In the genomic region with DNA sequence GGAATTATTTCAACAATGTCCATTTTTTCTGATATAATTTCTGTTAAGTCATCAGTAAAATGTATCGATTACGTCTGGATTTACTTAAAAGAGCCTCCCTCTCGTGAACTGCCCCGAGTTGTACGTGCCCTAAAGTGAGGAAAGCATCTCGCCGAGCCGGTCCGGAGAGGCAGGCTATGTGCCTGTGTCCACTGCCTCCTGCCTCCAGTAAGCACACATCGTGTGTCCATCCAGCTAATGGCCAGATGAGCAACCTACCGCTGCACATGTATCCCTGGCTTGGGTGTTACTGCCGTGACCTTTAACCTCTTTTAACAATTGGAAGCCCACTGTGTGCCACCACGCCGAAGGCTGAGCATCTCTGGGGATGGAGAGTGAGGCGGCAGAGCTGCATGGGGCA, we compare ENCODE assay signal across 3 cellular contexts.
TF ChIP-seq lines count a peak whose summit lies in the region.

No MANE protein-coding gene starts in this region.

TF ChIP-seq in HepG2, 621 proteins besides CTCF, POLR2A, EP300 and RAD21:
- TF ChIP-seq ZNF230 (CRISPR knock-in tag; IDR thresholded peaks at IDR 0.05) = no peak
- TF ChIP-seq MAFK (conservative IDR thresholded peaks at IDR 0.05 in 1 of 2, IDR thresholded peaks at IDR 0.05 in 1 of 2; ENCODE audit: low read length in 2 of 2) = peak in 1 of 2 experiments; percentile 13; a peak in 1 of 4 replicates
- TF ChIP-seq MAFF (IDR thresholded peaks at IDR 0.05; ENCODE audit: low read depth, low read length) = 0 out of 2 replicates have a peak, but pooled peaks have one; percentile 3
TF ChIP-seq in HepG2: peak in this region for 2.

TF ChIP-seq in WTC11, 78 proteins besides CTCF, POLR2A, EP300 and RAD21:
- TF ChIP-seq, protein P1, sequence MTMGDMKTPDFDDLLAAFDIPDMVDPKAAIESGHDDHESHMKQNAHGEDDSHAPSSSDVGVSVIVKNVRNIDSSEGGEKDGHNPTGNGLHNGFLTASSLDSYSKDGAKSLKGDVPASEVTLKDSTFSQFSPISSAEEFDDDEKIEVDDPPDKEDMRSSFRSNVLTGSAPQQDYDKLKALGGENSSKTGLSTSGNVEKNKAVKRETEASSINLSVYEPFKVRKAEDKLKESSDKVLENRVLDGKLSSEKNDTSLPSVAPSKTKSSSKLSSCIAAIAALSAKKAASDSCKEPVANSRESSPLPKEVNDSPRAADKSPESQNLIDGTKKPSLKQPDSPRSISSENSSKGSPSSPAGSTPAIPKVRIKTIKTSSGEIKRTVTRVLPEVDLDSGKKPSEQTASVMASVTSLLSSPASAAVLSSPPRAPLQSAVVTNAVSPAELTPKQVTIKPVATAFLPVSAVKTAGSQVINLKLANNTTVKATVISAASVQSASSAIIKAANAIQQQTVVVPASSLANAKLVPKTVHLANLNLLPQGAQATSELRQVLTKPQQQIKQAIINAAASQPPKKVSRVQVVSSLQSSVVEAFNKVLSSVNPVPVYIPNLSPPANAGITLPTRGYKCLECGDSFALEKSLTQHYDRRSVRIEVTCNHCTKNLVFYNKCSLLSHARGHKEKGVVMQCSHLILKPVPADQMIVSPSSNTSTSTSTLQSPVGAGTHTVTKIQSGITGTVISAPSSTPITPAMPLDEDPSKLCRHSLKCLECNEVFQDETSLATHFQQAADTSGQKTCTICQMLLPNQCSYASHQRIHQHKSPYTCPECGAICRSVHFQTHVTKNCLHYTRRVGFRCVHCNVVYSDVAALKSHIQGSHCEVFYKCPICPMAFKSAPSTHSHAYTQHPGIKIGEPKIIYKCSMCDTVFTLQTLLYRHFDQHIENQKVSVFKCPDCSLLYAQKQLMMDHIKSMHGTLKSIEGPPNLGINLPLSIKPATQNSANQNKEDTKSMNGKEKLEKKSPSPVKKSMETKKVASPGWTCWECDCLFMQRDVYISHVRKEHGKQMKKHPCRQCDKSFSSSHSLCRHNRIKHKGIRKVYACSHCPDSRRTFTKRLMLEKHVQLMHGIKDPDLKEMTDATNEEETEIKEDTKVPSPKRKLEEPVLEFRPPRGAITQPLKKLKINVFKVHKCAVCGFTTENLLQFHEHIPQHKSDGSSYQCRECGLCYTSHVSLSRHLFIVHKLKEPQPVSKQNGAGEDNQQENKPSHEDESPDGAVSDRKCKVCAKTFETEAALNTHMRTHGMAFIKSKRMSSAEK (CRISPR knock-in tag; IDR thresholded peaks at IDR 0.05; ENCODE audit: borderline replicate concordance) = no peak
- TF ChIP-seq, protein P2, sequence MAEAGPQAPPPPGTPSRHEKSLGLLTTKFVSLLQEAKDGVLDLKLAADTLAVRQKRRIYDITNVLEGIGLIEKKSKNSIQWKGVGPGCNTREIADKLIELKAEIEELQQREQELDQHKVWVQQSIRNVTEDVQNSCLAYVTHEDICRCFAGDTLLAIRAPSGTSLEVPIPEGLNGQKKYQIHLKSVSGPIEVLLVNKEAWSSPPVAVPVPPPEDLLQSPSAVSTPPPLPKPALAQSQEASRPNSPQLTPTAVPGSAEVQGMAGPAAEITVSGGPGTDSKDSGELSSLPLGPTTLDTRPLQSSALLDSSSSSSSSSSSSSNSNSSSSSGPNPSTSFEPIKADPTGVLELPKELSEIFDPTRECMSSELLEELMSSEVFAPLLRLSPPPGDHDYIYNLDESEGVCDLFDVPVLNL (CRISPR knock-in tag; IDR thresholded peaks at IDR 0.05; ENCODE audit: borderline replicate concordance, low read depth) = no peak

TF ChIP-seq in H1, 55 proteins besides CTCF, POLR2A, EP300 and RAD21:
- TF ChIP-seq, protein P3, sequence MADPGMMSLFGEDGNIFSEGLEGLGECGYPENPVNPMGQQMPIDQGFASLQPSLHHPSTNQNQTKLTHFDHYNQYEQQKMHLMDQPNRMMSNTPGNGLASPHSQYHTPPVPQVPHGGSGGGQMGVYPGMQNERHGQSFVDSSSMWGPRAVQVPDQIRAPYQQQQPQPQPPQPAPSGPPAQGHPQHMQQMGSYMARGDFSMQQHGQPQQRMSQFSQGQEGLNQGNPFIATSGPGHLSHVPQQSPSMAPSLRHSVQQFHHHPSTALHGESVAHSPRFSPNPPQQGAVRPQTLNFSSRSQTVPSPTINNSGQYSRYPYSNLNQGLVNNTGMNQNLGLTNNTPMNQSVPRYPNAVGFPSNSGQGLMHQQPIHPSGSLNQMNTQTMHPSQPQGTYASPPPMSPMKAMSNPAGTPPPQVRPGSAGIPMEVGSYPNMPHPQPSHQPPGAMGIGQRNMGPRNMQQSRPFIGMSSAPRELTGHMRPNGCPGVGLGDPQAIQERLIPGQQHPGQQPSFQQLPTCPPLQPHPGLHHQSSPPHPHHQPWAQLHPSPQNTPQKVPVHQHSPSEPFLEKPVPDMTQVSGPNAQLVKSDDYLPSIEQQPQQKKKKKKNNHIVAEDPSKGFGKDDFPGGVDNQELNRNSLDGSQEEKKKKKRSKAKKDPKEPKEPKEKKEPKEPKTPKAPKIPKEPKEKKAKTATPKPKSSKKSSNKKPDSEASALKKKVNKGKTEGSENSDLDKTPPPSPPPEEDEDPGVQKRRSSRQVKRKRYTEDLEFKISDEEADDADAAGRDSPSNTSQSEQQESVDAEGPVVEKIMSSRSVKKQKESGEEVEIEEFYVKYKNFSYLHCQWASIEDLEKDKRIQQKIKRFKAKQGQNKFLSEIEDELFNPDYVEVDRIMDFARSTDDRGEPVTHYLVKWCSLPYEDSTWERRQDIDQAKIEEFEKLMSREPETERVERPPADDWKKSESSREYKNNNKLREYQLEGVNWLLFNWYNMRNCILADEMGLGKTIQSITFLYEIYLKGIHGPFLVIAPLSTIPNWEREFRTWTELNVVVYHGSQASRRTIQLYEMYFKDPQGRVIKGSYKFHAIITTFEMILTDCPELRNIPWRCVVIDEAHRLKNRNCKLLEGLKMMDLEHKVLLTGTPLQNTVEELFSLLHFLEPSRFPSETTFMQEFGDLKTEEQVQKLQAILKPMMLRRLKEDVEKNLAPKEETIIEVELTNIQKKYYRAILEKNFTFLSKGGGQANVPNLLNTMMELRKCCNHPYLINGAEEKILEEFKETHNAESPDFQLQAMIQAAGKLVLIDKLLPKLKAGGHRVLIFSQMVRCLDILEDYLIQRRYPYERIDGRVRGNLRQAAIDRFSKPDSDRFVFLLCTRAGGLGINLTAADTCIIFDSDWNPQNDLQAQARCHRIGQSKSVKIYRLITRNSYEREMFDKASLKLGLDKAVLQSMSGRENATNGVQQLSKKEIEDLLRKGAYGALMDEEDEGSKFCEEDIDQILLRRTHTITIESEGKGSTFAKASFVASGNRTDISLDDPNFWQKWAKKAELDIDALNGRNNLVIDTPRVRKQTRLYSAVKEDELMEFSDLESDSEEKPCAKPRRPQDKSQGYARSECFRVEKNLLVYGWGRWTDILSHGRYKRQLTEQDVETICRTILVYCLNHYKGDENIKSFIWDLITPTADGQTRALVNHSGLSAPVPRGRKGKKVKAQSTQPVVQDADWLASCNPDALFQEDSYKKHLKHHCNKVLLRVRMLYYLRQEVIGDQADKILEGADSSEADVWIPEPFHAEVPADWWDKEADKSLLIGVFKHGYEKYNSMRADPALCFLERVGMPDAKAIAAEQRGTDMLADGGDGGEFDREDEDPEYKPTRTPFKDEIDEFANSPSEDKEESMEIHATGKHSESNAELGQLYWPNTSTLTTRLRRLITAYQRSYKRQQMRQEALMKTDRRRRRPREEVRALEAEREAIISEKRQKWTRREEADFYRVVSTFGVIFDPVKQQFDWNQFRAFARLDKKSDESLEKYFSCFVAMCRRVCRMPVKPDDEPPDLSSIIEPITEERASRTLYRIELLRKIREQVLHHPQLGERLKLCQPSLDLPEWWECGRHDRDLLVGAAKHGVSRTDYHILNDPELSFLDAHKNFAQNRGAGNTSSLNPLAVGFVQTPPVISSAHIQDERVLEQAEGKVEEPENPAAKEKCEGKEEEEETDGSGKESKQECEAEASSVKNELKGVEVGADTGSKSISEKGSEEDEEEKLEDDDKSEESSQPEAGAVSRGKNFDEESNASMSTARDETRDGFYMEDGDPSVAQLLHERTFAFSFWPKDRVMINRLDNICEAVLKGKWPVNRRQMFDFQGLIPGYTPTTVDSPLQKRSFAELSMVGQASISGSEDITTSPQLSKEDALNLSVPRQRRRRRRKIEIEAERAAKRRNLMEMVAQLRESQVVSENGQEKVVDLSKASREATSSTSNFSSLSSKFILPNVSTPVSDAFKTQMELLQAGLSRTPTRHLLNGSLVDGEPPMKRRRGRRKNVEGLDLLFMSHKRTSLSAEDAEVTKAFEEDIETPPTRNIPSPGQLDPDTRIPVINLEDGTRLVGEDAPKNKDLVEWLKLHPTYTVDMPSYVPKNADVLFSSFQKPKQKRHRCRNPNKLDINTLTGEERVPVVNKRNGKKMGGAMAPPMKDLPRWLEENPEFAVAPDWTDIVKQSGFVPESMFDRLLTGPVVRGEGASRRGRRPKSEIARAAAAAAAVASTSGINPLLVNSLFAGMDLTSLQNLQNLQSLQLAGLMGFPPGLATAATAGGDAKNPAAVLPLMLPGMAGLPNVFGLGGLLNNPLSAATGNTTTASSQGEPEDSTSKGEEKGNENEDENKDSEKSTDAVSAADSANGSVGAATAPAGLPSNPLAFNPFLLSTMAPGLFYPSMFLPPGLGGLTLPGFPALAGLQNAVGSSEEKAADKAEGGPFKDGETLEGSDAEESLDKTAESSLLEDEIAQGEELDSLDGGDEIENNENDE (IDR thresholded peaks at IDR 0.05; ENCODE audit: insufficient replicate concordance, low read length) = no peak
- TF ChIP-seq, protein P4, sequence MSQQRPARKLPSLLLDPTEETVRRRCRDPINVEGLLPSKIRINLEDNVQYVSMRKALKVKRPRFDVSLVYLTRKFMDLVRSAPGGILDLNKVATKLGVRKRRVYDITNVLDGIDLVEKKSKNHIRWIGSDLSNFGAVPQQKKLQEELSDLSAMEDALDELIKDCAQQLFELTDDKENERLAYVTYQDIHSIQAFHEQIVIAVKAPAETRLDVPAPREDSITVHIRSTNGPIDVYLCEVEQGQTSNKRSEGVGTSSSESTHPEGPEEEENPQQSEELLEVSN (IDR thresholded peaks at IDR 0.05) = no peak
